Comparison of ENCODE assay signal across 1 cellular context in the genomic region with DNA sequence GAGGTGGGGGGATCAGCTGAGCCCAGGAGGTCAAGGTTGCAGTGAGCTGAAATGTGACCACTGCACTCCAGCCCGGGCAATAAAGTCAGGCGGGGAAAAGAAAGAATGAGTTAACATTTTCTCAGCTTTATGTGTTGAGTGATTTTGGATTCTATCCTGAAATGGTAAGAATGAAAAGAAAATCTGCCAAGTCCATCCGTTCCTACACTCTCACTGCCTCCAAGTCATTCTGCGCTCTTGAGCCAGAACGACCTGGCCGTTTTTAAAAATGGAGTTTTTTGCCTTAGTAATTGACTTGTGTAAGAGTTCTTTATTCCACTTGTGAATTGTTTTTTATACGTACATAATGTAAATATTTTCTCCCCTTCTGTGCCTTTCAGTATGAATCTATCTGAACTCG.
TF ChIP-seq lines count a peak whose summit lies in the region.

No MANE protein-coding gene starts in this region.

TF ChIP-seq in GM23338, 12 proteins besides CTCF, POLR2A, EP300 and RAD21:
- TF ChIP-seq EZH2phosphoT487 (IDR thresholded peaks at IDR 0.05; ENCODE audit: unreplicated experiment) (no peak), CREB1 (CRISPR knock-in tag; IDR thresholded peaks at IDR 0.05; ENCODE audit: low read depth) (no peak), JUNB (IDR thresholded peaks at IDR 0.05; ENCODE audit: unreplicated experiment) (no peak), EZH2 (IDR thresholded peaks at IDR 0.05; ENCODE audit: low read depth, unreplicated experiment) (no peak), NANOG (IDR thresholded peaks at IDR 0.05; ENCODE audit: borderline replicate concordance) (no peak), ZNF114 (CRISPR knock-in tag; IDR thresholded peaks at IDR 0.05) (no peak), ZNF331 (CRISPR knock-in tag; IDR thresholded peaks at IDR 0.05; ENCODE audit: low read depth) (no peak), STAT1 (IDR thresholded peaks at IDR 0.05; ENCODE audit: unreplicated experiment) (no peak), POLR2AphosphoS5 (IDR thresholded peaks at IDR 0.05; ENCODE audit: low read depth) (no peak)
- TF ChIP-seq, protein P1, sequence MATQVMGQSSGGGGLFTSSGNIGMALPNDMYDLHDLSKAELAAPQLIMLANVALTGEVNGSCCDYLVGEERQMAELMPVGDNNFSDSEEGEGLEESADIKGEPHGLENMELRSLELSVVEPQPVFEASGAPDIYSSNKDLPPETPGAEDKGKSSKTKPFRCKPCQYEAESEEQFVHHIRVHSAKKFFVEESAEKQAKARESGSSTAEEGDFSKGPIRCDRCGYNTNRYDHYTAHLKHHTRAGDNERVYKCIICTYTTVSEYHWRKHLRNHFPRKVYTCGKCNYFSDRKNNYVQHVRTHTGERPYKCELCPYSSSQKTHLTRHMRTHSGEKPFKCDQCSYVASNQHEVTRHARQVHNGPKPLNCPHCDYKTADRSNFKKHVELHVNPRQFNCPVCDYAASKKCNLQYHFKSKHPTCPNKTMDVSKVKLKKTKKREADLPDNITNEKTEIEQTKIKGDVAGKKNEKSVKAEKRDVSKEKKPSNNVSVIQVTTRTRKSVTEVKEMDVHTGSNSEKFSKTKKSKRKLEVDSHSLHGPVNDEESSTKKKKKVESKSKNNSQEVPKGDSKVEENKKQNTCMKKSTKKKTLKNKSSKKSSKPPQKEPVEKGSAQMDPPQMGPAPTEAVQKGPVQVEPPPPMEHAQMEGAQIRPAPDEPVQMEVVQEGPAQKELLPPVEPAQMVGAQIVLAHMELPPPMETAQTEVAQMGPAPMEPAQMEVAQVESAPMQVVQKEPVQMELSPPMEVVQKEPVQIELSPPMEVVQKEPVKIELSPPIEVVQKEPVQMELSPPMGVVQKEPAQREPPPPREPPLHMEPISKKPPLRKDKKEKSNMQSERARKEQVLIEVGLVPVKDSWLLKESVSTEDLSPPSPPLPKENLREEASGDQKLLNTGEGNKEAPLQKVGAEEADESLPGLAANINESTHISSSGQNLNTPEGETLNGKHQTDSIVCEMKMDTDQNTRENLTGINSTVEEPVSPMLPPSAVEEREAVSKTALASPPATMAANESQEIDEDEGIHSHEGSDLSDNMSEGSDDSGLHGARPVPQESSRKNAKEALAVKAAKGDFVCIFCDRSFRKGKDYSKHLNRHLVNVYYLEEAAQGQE (IDR thresholded peaks at IDR 0.05; ENCODE audit: unreplicated experiment) = no peak
- TF ChIP-seq, protein P2, sequence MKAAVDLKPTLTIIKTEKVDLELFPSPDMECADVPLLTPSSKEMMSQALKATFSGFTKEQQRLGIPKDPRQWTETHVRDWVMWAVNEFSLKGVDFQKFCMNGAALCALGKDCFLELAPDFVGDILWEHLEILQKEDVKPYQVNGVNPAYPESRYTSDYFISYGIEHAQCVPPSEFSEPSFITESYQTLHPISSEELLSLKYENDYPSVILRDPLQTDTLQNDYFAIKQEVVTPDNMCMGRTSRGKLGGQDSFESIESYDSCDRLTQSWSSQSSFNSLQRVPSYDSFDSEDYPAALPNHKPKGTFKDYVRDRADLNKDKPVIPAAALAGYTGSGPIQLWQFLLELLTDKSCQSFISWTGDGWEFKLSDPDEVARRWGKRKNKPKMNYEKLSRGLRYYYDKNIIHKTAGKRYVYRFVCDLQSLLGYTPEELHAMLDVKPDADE (IDR thresholded peaks at IDR 0.05) = no peak
- TF ChIP-seq, protein P3, sequence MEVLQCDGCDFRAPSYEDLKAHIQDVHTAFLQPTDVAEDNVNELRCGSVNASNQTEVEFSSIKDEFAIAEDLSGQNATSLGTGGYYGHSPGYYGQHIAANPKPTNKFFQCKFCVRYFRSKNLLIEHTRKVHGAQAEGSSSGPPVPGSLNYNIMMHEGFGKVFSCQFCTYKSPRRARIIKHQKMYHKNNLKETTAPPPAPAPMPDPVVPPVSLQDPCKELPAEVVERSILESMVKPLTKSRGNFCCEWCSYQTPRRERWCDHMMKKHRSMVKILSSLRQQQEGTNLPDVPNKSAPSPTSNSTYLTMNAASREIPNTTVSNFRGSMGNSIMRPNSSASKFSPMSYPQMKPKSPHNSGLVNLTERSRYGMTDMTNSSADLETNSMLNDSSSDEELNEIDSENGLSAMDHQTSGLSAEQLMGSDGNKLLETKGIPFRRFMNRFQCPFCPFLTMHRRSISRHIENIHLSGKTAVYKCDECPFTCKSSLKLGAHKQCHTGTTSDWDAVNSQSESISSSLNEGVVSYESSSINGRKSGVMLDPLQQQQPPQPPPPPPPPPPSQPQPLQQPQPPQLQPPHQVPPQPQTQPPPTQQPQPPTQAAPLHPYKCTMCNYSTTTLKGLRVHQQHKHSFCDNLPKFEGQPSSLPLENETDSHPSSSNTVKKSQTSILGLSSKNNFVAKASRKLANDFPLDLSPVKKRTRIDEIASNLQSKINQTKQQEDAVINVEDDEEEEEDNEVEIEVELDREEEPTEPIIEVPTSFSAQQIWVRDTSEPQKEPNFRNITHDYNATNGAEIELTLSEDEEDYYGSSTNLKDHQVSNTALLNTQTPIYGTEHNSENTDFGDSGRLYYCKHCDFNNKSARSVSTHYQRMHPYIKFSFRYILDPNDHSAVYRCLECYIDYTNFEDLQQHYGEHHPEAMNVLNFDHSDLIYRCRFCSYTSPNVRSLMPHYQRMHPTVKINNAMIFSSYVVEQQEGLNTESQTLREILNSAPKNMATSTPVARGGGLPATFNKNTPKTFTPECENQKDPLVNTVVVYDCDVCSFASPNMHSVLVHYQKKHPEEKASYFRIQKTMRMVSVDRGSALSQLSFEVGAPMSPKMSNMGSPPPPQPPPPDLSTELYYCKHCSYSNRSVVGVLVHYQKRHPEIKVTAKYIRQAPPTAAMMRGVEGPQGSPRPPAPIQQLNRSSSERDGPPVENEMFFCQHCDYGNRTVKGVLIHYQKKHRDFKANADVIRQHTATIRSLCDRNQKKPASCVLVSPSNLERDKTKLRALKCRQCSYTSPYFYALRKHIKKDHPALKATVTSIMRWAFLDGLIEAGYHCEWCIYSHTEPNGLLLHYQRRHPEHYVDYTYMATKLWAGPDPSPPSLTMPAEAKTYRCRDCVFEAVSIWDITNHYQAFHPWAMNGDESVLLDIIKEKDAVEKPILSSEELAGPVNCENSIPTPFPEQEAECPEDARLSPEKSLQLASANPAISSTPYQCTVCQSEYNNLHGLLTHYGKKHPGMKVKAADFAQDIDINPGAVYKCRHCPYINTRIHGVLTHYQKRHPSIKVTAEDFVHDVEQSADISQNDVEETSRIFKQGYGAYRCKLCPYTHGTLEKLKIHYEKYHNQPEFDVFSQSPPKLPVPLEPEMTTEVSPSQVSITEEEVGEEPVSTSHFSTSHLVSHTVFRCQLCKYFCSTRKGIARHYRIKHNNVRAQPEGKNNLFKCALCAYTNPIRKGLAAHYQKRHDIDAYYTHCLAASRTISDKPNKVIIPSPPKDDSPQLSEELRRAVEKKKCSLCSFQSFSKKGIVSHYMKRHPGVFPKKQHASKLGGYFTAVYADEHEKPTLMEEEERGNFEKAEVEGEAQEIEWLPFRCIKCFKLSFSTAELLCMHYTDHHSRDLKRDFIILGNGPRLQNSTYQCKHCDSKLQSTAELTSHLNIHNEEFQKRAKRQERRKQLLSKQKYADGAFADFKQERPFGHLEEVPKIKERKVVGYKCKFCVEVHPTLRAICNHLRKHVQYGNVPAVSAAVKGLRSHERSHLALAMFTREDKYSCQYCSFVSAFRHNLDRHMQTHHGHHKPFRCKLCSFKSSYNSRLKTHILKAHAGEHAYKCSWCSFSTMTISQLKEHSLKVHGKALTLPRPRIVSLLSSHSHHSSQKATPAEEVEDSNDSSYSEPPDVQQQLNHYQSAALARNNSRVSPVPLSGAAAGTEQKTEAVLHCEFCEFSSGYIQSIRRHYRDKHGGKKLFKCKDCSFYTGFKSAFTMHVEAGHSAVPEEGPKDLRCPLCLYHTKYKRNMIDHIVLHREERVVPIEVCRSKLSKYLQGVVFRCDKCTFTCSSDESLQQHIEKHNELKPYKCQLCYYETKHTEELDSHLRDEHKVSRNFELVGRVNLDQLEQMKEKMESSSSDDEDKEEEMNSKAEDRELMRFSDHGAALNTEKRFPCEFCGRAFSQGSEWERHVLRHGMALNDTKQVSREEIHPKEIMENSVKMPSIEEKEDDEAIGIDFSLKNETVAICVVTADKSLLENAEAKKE (CRISPR knock-in tag; IDR thresholded peaks at IDR 0.05) = no peak
TF ChIP-seq in GM23338: peak in this region for 0.
